ENCODE assay signal across 12 cellular contexts in the genomic region with DNA sequence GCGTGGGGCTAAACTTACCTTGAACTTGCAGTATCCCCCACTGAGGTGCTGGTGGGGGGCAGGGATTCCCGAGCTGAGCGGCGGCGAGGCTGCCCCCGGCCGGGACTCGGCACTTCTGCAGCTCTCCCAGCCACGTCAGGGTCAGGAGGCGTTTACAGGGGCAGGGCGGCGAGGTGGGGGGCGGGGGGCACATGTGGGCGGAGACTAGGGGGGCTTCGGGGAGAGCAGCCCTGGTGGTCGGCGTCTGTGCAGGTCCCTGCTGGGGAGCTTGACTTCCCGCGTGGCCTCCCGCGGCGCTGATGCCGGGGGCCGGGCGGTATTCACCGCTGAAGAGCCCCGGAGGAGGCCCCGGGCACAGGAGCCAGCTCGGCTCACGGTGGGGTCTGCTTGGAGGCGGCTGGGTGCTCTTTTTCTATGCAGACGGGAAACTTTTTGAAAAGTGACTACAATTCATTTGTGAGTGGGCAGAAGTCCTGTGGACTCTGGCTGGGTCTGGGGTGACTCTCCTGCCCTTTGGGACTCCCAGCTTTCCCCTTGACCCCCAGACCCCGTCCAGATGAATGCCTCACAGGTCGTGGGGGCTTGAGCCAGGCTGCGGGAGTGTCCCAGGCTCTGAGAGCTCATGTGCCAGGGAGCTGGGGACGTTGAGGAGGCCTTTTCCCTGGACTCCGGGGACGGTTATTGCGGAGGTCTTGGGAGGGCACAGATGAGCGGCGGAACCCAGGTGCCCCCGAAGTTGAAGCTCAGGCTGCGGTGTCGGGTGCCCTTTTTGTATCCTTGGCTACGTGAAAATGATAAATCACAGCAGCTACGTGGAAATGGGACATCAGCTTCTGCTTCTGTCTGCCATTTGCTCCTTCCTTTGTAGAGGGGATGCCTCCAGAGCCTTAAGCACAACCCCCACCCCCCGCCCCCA.
DNase-seq lines count a peak whose midpoint lies in the region; ATAC-seq and TF ChIP-seq lines count a peak whose summit lies in the region.
"Had no signal": no experiment of that assay in that cellular context is flagged by ENCODE, and none has a peak within 500 bp of the region (broad histone marks: within the 10 kb centered on the region; RNA-seq: fewer than 3 reads in every experiment).

No MANE protein-coding gene starts in this region.

- H4K20me1 ChIP-seq in hepatocyte (ENCODE audit: insufficient read depth, poor library complexity, severe bottlenecking) = no peaks in the 10 kb centered on the region

- H2AFZ ChIP-seq in hepatocyte = no peak overlapping the region

- peak in 1 of 2 donors; percentile 6 for TF ChIP-seq POLR2A in gastrocnemius medialis (IDR thresholded peaks at IDR 0.05)

- peaks cover 30% of the 10 kb centered on the region for H3K27me3 Mint-ChIP-seq in CD8-positive, alpha-beta T cell (ENCODE audit: low read depth)
- H3K27me3 Mint-ChIP-seq in IgD-negative memory B cell = peaks cover 29% of the 10 kb centered on the region

- peak overlapping the region; percentile 55 for H3K4me3 Mint-ChIP-seq in CD8-positive, alpha-beta T cell
- peak overlapping the region in 3 of 4 donors; percentile 50 to 74 (median 68) for H3K4me3 Mint-ChIP-seq in IgD-negative memory B cell

- intact Hi-C loops in CD8-positive, alpha-beta T cell (cut with DNase I, micrococcal nuclease) = no loop called here
- intact Hi-C loops in gastrocnemius medialis (cut with DNase I; ENCODE audit: low total_unique reads) = loop anchor here (2.0 kb wide), 2 partner anchors 15 to 51 kb away; no protein-coding TSS in a partner anchor

- no peaks in the 10 kb centered on the region for H3K36me3 Mint-ChIP-seq in CD8-positive, alpha-beta T cell
- no peaks in the 10 kb centered on the region for H3K36me3 Mint-ChIP-seq in IgD-negative memory B cell

- in situ Hi-C loops in gastrocnemius medialis (cut with MboI; ENCODE audit: low sequenced_read_pairs in 4 of 4) = no loop called here

- no peak overlapping the region for H3K27ac Mint-ChIP-seq in CD8-positive, alpha-beta T cell
- no peak overlapping the region for H3K27ac Mint-ChIP-seq in IgD-negative memory B cell
- H3K27ac Mint-ChIP-seq: HFFc6 had no signal

- no peaks in the 10 kb centered on the region for H3K9me3 ChIP-seq in CD8-positive, alpha-beta T cell (ENCODE audit: low read length)
- H3K9me3 ChIP-seq in hepatocyte (ENCODE audit: low read depth) = no peaks in the 10 kb centered on the region
- H3K9me3 ChIP-seq in gastrocnemius medialis = no peaks in the 10 kb centered on the region

- CTCF ChIA-PET in CD8-positive, alpha-beta T cell (lab: Charles Lee) = no interaction called here

- no peaks in the 10 kb centered on the region for H3K36me3 ChIP-seq in CD8-positive, alpha-beta T cell (ENCODE audit: insufficient read depth, low read length)
- H3K36me3 ChIP-seq in hepatocyte (replicated peaks; ENCODE audit: insufficient read depth, low read depth) = no peaks in the 10 kb centered on the region
- H3K36me3 ChIP-seq in gastrocnemius medialis = no peaks in the 10 kb centered on the region

- TF ChIP-seq CTCF in CD8-positive, alpha-beta T cell (IDR thresholded peaks at IDR 0.05) = no peak
- TF ChIP-seq CTCF in hepatocyte (IDR thresholded peaks at IDR 0.05; ENCODE audit: poor library complexity) = no peak
- no peak for TF ChIP-seq CTCF in gastrocnemius medialis (IDR thresholded peaks at IDR 0.05 in 4 of 5, conservative IDR thresholded peaks at IDR 0.05 in 1 of 5)

- no peaks in the 10 kb centered on the region for H3K79me2 ChIP-seq in hepatocyte

- WGBS in hepatocyte (ENCODE audit: low lambda C conversion rate, missing lambda C conversion rate) = 26% methylated on average over 41 of the region's 47 CpGs

- peaks cover 9% of the 10 kb centered on the region for H3K4me1 ChIP-seq in CD8-positive, alpha-beta T cell (ENCODE audit: insufficient read depth, low read length)
- H3K4me1 ChIP-seq in hepatocyte (ENCODE audit: insufficient read depth) (peaks cover 17% of the 10 kb centered on the region), gastrocnemius medialis (peaks cover 49 to 81% of the 10 kb centered on the region in 2 donors)

- ATAC-seq in CD8-positive, alpha-beta T cell = peak; percentile 51
- ATAC-seq in gastrocnemius medialis = no peak
- no peak for ATAC-seq in HG03280 (IDR thresholded peaks at IDR 0.05; ENCODE audit: unreplicated experiment)

- H3K27me3 ChIP-seq in CD8-positive, alpha-beta T cell (ENCODE audit: insufficient read depth, low read length) = peaks cover 9% of the 10 kb centered on the region
- H3K27me3 ChIP-seq in hepatocyte (peaks cover 41% of the 10 kb centered on the region), gastrocnemius medialis (no peaks in the 10 kb centered on the region)

- no peak overlapping the region for H3K27ac ChIP-seq in CD8-positive, alpha-beta T cell (ENCODE audit: low read depth, low read length)
- no peak overlapping the region for H3K27ac ChIP-seq in hepatocyte
- H3K27ac ChIP-seq in gastrocnemius medialis = peak overlapping the region; percentile 91 to 100 (median 98)
- H3K27ac ChIP-seq: HL-60 had no signal

- H3K9me2 ChIP-seq in hepatocyte (replicated peaks; ENCODE audit: insufficient read depth) = no peaks in the 10 kb centered on the region

- H3K4me3 ChIP-seq in CD8-positive, alpha-beta T cell (ENCODE audit: low read depth, low read length) = peak overlapping the region; percentile 43
- H3K4me3 ChIP-seq in hepatocyte (no peak overlapping the region), gastrocnemius medialis (peak overlapping the region; percentile 50 to 81 (median 70))

- DNase-seq in CD8-positive, alpha-beta T cell = peak in 2 of 7 experiments; percentile 11 to 50
- DNase-seq in hepatocyte (ENCODE audit: low spot score) = no peak
- peak in 1 of 2 donors; percentile 52 for DNase-seq in gastrocnemius medialis
- no peak for DNase-seq in NCI-H2081 (lab: John Stamatoyannopoulos, UW)
- no peak for DNase-seq in OCI-M2 (lab: John Stamatoyannopoulos, UW; ENCODE audit: unreplicated experiment)
- DNase-seq in activated effector memory CD4-positive, alpha-beta T cell treated with anti-CD3 and anti-CD28 coated beads, Interleukin-2, amount 50 U/mL, for 16 hours = no peak
- DNase-seq: HFFc6; NCI-H2029 treated with DMSO at 0.1 percent for 48 hours; stimulated activated CD8-positive, alpha-beta memory T cell treated with anti-CD3 and anti-CD28 coated beads, Interleukin-4, amount 100 ng/mL, for 48 hours had no signal

- peaks cover 9% of the 10 kb centered on the region for H3K4me1 Mint-ChIP-seq in CD8-positive, alpha-beta T cell (ENCODE audit: low read depth)
- H3K4me1 Mint-ChIP-seq in IgD-negative memory B cell = peaks cover 0 to 2% (median 1%) of the 10 kb centered on the region in 3 donors

- no peaks in the 10 kb centered on the region for H3K9me3 Mint-ChIP-seq in CD8-positive, alpha-beta T cell
- H3K9me3 Mint-ChIP-seq in IgD-negative memory B cell = no peaks in the 10 kb centered on the region
- H3K9me3 Mint-ChIP-seq: HFFc6 had no signal

- POLR2A ChIA-PET in CD8-positive, alpha-beta T cell (lab: Charles Lee) = interaction anchor here (1.0 kb wide), 1 partner anchor 246 kb away, joined by 3 read pairs; no protein-coding TSS in a partner anchor

- peak overlapping the region; percentile 91 for H3K4me2 ChIP-seq in hepatocyte

Comparison
In these comparisons a context has a peak if more than half of its experiments do, and no peak if none do; other contexts are left out.
1. H3K27ac ChIP-seq: peak in gastrocnemius medialis (4 of 4); none in CD8-positive, alpha-beta T cell (single experiment) and hepatocyte (single experiment).